ENCODE assay signal across 8 cellular contexts in genomic region chr9:136629879-136630661, GRCh38. TPM values are rescaled to one million over a fixed set of nuclear protein-coding genes. Genes with fewer than 3 reads are reported as not detected.
DNase-seq lines count a peak whose midpoint lies in the region; ATAC-seq, FAIRE-seq and TF ChIP-seq lines count a peak whose summit lies in the region.

No MANE protein-coding gene starts in this region.

- H3K9me3 ChIP-seq in H9 (ENCODE audit: control insufficient read depth, low read depth, low read length) = no peaks in the 10 kb centered on the region
- H3K9me3 ChIP-seq in right atrium auricular region = no peaks in the 10 kb centered on the region

- no peak overlapping the region for H4K8ac ChIP-seq in H9 (replicated peaks; ENCODE audit: insufficient read length, low read depth, low read length)

- no peak overlapping the region for H2AFZ ChIP-seq in H9 (ENCODE audit: low read length)

- no peak overlapping the region for H3K4me3 ChIP-seq in right atrium auricular region

- H3K36me3 ChIP-seq in right atrium auricular region = no peaks in the 10 kb centered on the region

- no peak overlapping the region for H2BK5ac ChIP-seq in H9 (ENCODE audit: insufficient read length, low read length)

- no peak overlapping the region for H3K4me2 ChIP-seq in H9 (ENCODE audit: insufficient read depth, insufficient read length, low read length)

- no peak overlapping the region for H2BK12ac ChIP-seq in H9 (ENCODE audit: insufficient read length, low read depth, low read length)

- no peak overlapping the region for H3T11ph ChIP-seq in H9 (ENCODE audit: low read length)

- H3K14ac ChIP-seq in H9 (ENCODE audit: insufficient read depth, low read length) = no peak overlapping the region

- H3K4me3 Mint-ChIP-seq in H9 = no peak overlapping the region

- H2AK5ac ChIP-seq in H9 (ENCODE audit: insufficient read length, low read length) = no peak overlapping the region

- H3K18ac ChIP-seq in H9 (ENCODE audit: insufficient read length, low read depth, low read length) = no peak overlapping the region

- H3K23ac ChIP-seq in H9 (ENCODE audit: insufficient read length, low read depth, low read length) = no peak overlapping the region

- H3K9me3 Mint-ChIP-seq in H9 = no peaks in the 10 kb centered on the region
- no peaks in the 10 kb centered on the region for H3K9me3 Mint-ChIP-seq in activated naive CD4-positive, alpha-beta T cell treated with anti-CD3 and anti-CD28 coated beads, Interleukin-2, amount 50 U/mL, for 72 hours

- no peak overlapping the region for H3K56ac ChIP-seq in H9 (ENCODE audit: insufficient read length, low read depth, low read length)

- peak; percentile 68 to 82 for ATAC-seq in activated naive CD4-positive, alpha-beta T cell treated with anti-CD3 and anti-CD28 coated beads, Interleukin-2, amount 50 U/mL, for 72 hours

- peak; percentile 85 for TF ChIP-seq CTCF in H9 (conservative IDR thresholded peaks at IDR 0.05)
- TF ChIP-seq CTCF in right atrium auricular region (IDR thresholded peaks at IDR 0.05) = peak; percentile 11 to 69

- H3K4me1 ChIP-seq in H9 (ENCODE audit: insufficient read depth, low read length) = no peaks in the 10 kb centered on the region
- H3K4me1 ChIP-seq in right atrium auricular region = peaks cover 0 to 38% of the 10 kb centered on the region in 2 donors

- H3K79me2 ChIP-seq in H9 (ENCODE audit: insufficient read depth, low read length) = no peaks in the 10 kb centered on the region

- TF ChIP-seq POLR2A in GM12892 (IDR thresholded peaks at IDR 0.05; ENCODE audit: low read depth, low read length) = no peak

- DNase-seq in AG08395 (ENCODE audit: low spot score) (peak; percentile 61), H9 (peak; percentile 84), RPMI8226 (peak; percentile 79), right atrium auricular region (ENCODE audit: low spot score) (no peak), GM12892 (ENCODE audit: insufficient read length) (no peak), SW480 (ENCODE audit: low spot score) (no peak)
- peak; percentile 69 to 74 for DNase-seq in activated naive CD4-positive, alpha-beta T cell treated with anti-CD3 and anti-CD28 coated beads, Interleukin-2, amount 50 U/mL, for 72 hours (ENCODE audit: low spot score in 2 of 2)
- peak; percentile 35 to 44 for DNase-seq in stimulated activated CD4-positive, alpha-beta T cell treated with anti-CD3 and anti-CD28 coated beads, Interleukin-1b, Interleukin-23, amount 100 ng/mL, for 4 hours (ENCODE audit: low read depth in 2 of 2)

- no peak overlapping the region for H2BK120ac ChIP-seq in H9 (ENCODE audit: low read depth, low read length, poor library complexity, severe bottlenecking)

- H2BK15ac ChIP-seq in H9 (ENCODE audit: low read depth, low read length) = no peak overlapping the region

- H3K27ac Mint-ChIP-seq in H9 = peak overlapping the region in 1 of 3 experiments; percentile 77; a peak in 2 of 7 replicates
- H3K27ac Mint-ChIP-seq in activated naive CD4-positive, alpha-beta T cell treated with anti-CD3 and anti-CD28 coated beads, Interleukin-2, amount 50 U/mL, for 72 hours = no peak overlapping the region

- no peak overlapping the region for H3K9ac ChIP-seq in H9 (ENCODE audit: extremely low read depth, insufficient read length, low read length)

- peaks cover 7% of the 10 kb centered on the region for H4K20me1 ChIP-seq in H9 (ENCODE audit: control insufficient read depth, insufficient read depth, insufficient read length)

- no CpG with 5 or more reads among the region's 19 CpGs for WGBS in H9 (ENCODE audit: extremely low coverage, insufficient read length, low lambda C conversion rate)

- H3K27ac ChIP-seq in H9 (ENCODE audit: insufficient read length, low read depth, low read length) (no peak overlapping the region), right atrium auricular region (no peak overlapping the region)

- H3K27me3 Mint-ChIP-seq in H9 (ENCODE audit: low read depth) = peaks cover 8% of the 10 kb centered on the region

- H3K27me3 ChIP-seq in H9 (ENCODE audit: insufficient read depth, low read length) (no peaks in the 10 kb centered on the region), right atrium auricular region (no peaks in the 10 kb centered on the region)

- no peak for FAIRE-seq in GM12892 (lab: Jason Lieb, UNC)

- H4K91ac ChIP-seq in H9 (ENCODE audit: insufficient read length, low read depth, low read length) = no peak overlapping the region

- no peak overlapping the region for H3K4ac ChIP-seq in H9 (ENCODE audit: low read depth, low read length)

- no peaks in the 10 kb centered on the region for H3K36me3 Mint-ChIP-seq in H9 (ENCODE audit: insufficient read depth in 1 of 3, low read depth in 3 of 3)
- H3K36me3 Mint-ChIP-seq in activated naive CD4-positive, alpha-beta T cell treated with anti-CD3 and anti-CD28 coated beads, Interleukin-2, amount 50 U/mL, for 72 hours = no peaks in the 10 kb centered on the region

- no peak overlapping the region for H2BK20ac ChIP-seq in H9 (ENCODE audit: low read depth, low read length, poor library complexity, severe bottlenecking)

- H3K23me2 ChIP-seq in H9 (ENCODE audit: insufficient read length, low read depth, low read length, poor library complexity, severe bottlenecking) = no peaks in the 10 kb centered on the region

- H4K5ac ChIP-seq in H9 (ENCODE audit: insufficient read length, low read depth, low read length) = no peak overlapping the region

- 0 out of 4 replicates have a peak, but pooled peaks cover 0 to 2% of the 10 kb centered on the region in 2 experiments for H3K4me1 Mint-ChIP-seq in H9

- H3K79me1 ChIP-seq in H9 (ENCODE audit: insufficient read depth, low read depth, low read length, poor library complexity, severe bottlenecking) = no peaks in the 10 kb centered on the region

RNA-seq across cellular contexts. Expression of gene EGFL7, which starts 32.6 kb away (rescaled TPM):
- total RNA-seq in H9 (2021) (37.7 and 38.0 TPM in 2 replicates), right atrium auricular region (100 to 1,000 TPM; 114 to 120 TPM)
- 1 to 10 TPM in 1 of 2 donors, under 1 TPM in 1; 0.61 to 1.6 TPM for total RNA-seq in activated naive CD4-positive, alpha-beta T cell treated with anti-CD3 and anti-CD28 coated beads, Interleukin-2, amount 50 U/mL, for 72 hours
- polyA plus RNA-seq in GM12892 (2012; ENCODE audit: missing spikeins) = not detected

RNA-seq across cellular contexts. Expression of gene AGPAT2, which starts 57.2 kb away (rescaled TPM):
- total RNA-seq in H9 (2021) = 28.3 and 29.7 TPM in 2 replicates
- total RNA-seq in activated naive CD4-positive, alpha-beta T cell treated with anti-CD3 and anti-CD28 coated beads, Interleukin-2, amount 50 U/mL, for 72 hours = 10 to 100 TPM in 1 of 2 donors, 1 to 10 TPM in 1; 7.4 to 18.9 TPM
- total RNA-seq in right atrium auricular region = 10 to 100 TPM; 71.9 to 81.9 TPM
- polyA plus RNA-seq in GM12892 (2012; ENCODE audit: missing spikeins) = 3.5 TPM

Comparison
In these comparisons a context has a peak if more than half of its experiments do, and no peak if none do; other contexts are left out.
1. DNase-seq: peak in AG08395 (single experiment), H9 (single experiment), RPMI8226 (single experiment), activated naive CD4-positive, alpha-beta T cell treated with anti-CD3 and anti-CD28 coated beads, Interleukin-2, amount 50 U/mL, for 72 hours (2 of 2) and stimulated activated CD4-positive, alpha-beta T cell treated with anti-CD3 and anti-CD28 coated beads, Interleukin-1b, Interleukin-23, amount 100 ng/mL, for 4 hours (2 of 2); none in right atrium auricular region (single experiment), GM12892 (single experiment) and SW480 (single experiment).
2. RNA of gene EGFL7, which starts 32.6 kb away (total RNA-seq): 114 to 120 TPM in right atrium auricular region and 37.7 to 38.0 TPM in H9; 0.61 to 1.6 TPM in activated naive CD4-positive, alpha-beta T cell treated with anti-CD3 and anti-CD28 coated beads, Interleukin-2, amount 50 U/mL, for 72 hours; every median in the first group is over 10 times any median in the second.